2 cellular contexts compared by ENCODE assay signal in the genomic region with DNA sequence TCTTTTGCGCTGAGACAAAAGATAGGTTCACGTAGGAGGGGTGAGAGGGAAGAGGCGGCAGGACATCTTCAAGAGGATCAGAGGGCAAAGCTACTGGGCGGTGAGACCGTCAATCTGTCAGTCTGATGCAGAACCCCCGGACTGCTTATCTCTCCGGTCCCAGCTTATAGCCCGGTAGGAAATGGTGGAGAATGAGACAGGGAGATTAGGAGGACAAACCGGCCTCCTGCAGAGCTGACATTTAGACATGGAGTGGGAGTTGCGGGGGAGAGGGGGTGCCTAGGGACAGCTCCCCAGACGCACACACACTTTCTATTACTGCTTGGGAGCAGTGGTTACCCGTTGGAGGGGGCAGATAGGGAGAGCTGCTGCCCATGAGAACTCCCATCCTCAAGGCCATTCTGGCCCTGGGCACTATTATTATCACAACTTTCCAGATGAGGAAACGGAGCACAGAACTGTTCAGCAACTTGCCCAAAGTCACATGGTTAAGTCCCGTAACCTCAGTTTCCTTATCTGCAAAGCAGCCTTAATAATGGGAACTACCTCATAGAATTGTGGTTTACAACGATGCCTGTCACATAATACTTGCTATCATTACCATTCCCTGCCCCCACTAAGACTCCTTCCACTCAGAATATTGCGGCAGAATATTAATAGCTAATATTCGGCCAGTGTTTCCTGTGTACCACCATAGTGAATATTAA.
TF ChIP-seq lines count a peak whose summit lies in the region.

No MANE protein-coding gene starts in this region.

TF ChIP-seq in PFSK-1, 5 proteins besides CTCF, POLR2A, EP300 and RAD21:
- TF ChIP-seq POLR2AphosphoS5 (IDR thresholded peaks at IDR 0.05; ENCODE audit: low read depth, low read length) = 0 out of 2 replicates have a peak, but pooled peaks have one; percentile 26
- TF ChIP-seq, protein P1, sequence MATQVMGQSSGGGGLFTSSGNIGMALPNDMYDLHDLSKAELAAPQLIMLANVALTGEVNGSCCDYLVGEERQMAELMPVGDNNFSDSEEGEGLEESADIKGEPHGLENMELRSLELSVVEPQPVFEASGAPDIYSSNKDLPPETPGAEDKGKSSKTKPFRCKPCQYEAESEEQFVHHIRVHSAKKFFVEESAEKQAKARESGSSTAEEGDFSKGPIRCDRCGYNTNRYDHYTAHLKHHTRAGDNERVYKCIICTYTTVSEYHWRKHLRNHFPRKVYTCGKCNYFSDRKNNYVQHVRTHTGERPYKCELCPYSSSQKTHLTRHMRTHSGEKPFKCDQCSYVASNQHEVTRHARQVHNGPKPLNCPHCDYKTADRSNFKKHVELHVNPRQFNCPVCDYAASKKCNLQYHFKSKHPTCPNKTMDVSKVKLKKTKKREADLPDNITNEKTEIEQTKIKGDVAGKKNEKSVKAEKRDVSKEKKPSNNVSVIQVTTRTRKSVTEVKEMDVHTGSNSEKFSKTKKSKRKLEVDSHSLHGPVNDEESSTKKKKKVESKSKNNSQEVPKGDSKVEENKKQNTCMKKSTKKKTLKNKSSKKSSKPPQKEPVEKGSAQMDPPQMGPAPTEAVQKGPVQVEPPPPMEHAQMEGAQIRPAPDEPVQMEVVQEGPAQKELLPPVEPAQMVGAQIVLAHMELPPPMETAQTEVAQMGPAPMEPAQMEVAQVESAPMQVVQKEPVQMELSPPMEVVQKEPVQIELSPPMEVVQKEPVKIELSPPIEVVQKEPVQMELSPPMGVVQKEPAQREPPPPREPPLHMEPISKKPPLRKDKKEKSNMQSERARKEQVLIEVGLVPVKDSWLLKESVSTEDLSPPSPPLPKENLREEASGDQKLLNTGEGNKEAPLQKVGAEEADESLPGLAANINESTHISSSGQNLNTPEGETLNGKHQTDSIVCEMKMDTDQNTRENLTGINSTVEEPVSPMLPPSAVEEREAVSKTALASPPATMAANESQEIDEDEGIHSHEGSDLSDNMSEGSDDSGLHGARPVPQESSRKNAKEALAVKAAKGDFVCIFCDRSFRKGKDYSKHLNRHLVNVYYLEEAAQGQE (IDR thresholded peaks at IDR 0.05; ENCODE audit: insufficient read depth in 1 of 2, low read depth in 2 of 2, low read length in 2 of 2) = no peak

TF ChIP-seq in endothelial cell of umbilical vein, 7 proteins besides CTCF, POLR2A, EP300 and RAD21:
- TF ChIP-seq EZH2 (IDR thresholded peaks at IDR 0.05; ENCODE audit: borderline replicate concordance, low read depth, low read length, severe bottlenecking) (no peak), POLR2AphosphoS5 (IDR thresholded peaks at IDR 0.05; ENCODE audit: insufficient read depth, low read depth, low read length) (no peak), FOS (IDR thresholded peaks at IDR 0.05; ENCODE audit: borderline replicate concordance, insufficient read depth, low read length) (no peak), GATA2 (IDR thresholded peaks at IDR 0.05; ENCODE audit: insufficient read depth, insufficient read length, low read depth, low read length) (no peak), MYC (IDR thresholded peaks at IDR 0.05; ENCODE audit: low read depth, low read length) (no peak), JUN (IDR thresholded peaks at IDR 0.05; ENCODE audit: borderline replicate concordance, insufficient read depth, insufficient read length, low read depth) (no peak)
- TF ChIP-seq, protein P2, sequence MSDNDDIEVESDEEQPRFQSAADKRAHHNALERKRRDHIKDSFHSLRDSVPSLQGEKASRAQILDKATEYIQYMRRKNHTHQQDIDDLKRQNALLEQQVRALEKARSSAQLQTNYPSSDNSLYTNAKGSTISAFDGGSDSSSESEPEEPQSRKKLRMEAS (IDR thresholded peaks at IDR 0.05; ENCODE audit: insufficient read depth, insufficient read length) = no peak
